Comparison of ENCODE assay signal across 28 cellular contexts in genomic region chrX:44958480-44958879, GRCh38.
"Had no signal": no experiment of that assay in that cellular context is flagged by ENCODE, and none has a peak within 500 bp of the region (broad histone marks: within the 10 kb centered on the region; RNA-seq: fewer than 3 reads in every experiment).

No MANE protein-coding gene starts in this region.

- H3K9me3 ChIP-seq: adrenal gland, body of pancreas had no signal

- DNase-seq: activated CD4-positive, alpha-beta memory T cell treated with anti-CD3 and anti-CD28 coated beads for 36 hours; activated CD4-positive, alpha-beta T cell treated with anti-CD3 and anti-CD28 coated beads for 36 hours; activated CD4-positive, alpha-beta T cell treated with anti-CD3 and anti-CD28 coated beads, Interleukin-2, amount 10 ng/mL, durations not matched to agents 24 days and 14 days; activated CD4-positive, CD25-positive, alpha-beta regulatory T cell; activated CD4-positive, CD25-positive, alpha-beta regulatory T cell treated with anti-CD3 and anti-CD28 coated beads, Interleukin-2, amount 50 U/mL, for 72 hours; activated CD8-positive, alpha-beta memory T cell treated with anti-CD3 and anti-CD28 coated beads, Interleukin-2, amount 10 ng/mL, durations not matched to agents 7 days and 5 days; activated CD8-positive, alpha-beta memory T cell treated with anti-CD3 and anti-CD28 coated beads, Interleukin-2, amount 50 U/mL, for 4 hours; activated CD8-positive, alpha-beta T cell treated with anti-CD3 and anti-CD28 coated beads, Interleukin-2, amount 10 ng/mL, durations not matched to agents 7 days and 5 days; activated effector memory CD4-positive, alpha-beta T cell treated with anti-CD3 and anti-CD28 coated beads, Interleukin-2, amount 50 U/mL, for 16 hours; activated naive CD4-positive, alpha-beta T cell treated with anti-CD3 and anti-CD28 coated beads for 36 hours; activated naive CD8-positive, alpha-beta T cell treated with anti-CD3 and anti-CD28 coated beads for 36 hours; activated naive CD8-positive, alpha-beta T cell treated with anti-CD3 and anti-CD28 coated beads, Interleukin-2, amount 50 U/mL, for 24 hours; activated T-cell treated with anti-CD3 and anti-CD28 coated beads, Interleukin-2, amount 50 U/mL, for 1 hour; activated T-cell treated with anti-CD3 and anti-CD28 coated beads, Interleukin-2, amount 50 U/mL, for 48 hours; adrenal gland; amygdala; aorta; body of pancreas; central memory CD4-positive, alpha-beta T cell; cerebellar nuclear complex; dorsolateral prefrontal cortex; effector memory CD4-positive, alpha-beta T cell; endodermal cell; foreskin fibroblast; T-helper 2 cell had no signal

- H3K27ac ChIP-seq: adrenal gland, body of pancreas, coronary artery, dorsolateral prefrontal cortex had no signal

- H3K4me3 ChIP-seq: adrenal gland, body of pancreas, coronary artery, dorsolateral prefrontal cortex had no signal

- H3K36me3 ChIP-seq: adrenal gland had no signal

- ATAC-seq: activated CD4-positive, alpha-beta T cell treated with anti-CD3 and anti-CD28 coated beads for 36 hours; activated CD8-positive, alpha-beta memory T cell treated with anti-CD3 and anti-CD28 coated beads, Interleukin-2, amount 10 ng/mL, durations not matched to agents 7 days and 5 days; activated CD8-positive, alpha-beta T cell treated with anti-CD3 and anti-CD28 coated beads, Interleukin-2, amount 10 ng/mL, durations not matched to agents 7 days and 5 days; activated naive CD8-positive, alpha-beta T cell treated with anti-CD3 and anti-CD28 coated beads, Interleukin-2, amount 50 U/mL, for 24 hours; body of pancreas; esophagus mucosa had no signal

- H3K27me3 ChIP-seq: adrenal gland, body of pancreas, dorsolateral prefrontal cortex had no signal

- FAIRE-seq: frontal cortex had no signal
